ENCODE assay signal across 1 cellular context in the genomic region with DNA sequence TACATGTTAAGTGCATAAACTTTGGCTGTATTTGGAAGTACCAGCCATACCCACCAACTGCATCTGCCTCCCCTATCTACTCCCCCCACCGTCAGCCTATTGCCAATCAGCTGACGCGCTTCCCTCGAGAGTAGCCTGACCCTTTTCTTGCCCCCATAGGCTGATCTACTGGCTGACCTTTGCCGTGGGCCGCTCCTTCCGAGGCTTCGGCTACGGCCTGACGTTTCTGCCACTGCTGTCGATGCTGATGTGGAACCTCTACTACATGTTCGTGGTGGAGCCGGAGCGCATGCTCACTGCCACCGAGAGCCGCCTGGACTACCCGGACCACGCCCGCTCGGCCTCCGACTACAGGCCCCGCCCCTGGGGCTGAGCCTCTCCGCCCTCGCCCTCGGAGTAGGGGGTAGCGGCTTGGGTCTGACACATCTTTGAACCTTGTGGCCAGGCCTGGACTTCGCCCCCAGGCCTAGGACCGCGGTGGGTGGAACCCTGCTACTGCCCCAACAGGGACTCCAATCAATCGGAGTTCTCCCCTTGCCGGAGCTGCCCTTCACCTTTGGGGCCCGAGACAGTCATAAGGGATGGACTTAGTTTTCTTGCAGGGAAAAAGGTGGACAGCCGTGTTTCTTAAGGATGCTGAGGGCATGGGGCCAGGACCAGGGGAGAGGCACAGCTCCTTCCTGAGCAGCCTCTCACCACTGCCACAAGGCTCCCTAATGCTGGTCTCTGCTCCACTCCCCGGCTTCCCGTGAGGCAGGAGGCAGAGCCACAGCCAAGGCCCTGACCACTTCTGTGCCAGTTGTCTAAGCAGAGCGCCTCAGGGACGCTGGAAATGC.
TF ChIP-seq lines count a peak whose summit lies in the region.

No MANE protein-coding gene starts in this region.

TF ChIP-seq in HepG2, 621 proteins besides CTCF, POLR2A, EP300 and RAD21 (continued from another document and continues in another):
- TF ChIP-seq, protein P1, sequence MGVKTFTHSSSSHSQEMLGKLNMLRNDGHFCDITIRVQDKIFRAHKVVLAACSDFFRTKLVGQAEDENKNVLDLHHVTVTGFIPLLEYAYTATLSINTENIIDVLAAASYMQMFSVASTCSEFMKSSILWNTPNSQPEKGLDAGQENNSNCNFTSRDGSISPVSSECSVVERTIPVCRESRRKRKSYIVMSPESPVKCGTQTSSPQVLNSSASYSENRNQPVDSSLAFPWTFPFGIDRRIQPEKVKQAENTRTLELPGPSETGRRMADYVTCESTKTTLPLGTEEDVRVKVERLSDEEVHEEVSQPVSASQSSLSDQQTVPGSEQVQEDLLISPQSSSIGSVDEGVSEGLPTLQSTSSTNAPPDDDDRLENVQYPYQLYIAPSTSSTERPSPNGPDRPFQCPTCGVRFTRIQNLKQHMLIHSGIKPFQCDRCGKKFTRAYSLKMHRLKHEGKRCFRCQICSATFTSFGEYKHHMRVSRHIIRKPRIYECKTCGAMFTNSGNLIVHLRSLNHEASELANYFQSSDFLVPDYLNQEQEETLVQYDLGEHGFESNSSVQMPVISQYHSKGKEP (CRISPR knock-in tag; IDR thresholded peaks at IDR 0.05): no peak
- peak; percentile 35; the same call in 1 of the 2 replicates for TF ChIP-seq RNF2 (conservative IDR thresholded peaks at IDR 0.05; ENCODE audit: low read depth)
- peak; percentile 95 for TF ChIP-seq HNF4G (IDR thresholded peaks at IDR 0.05; ENCODE audit: borderline replicate concordance, low read depth, low read length)
- TF ChIP-seq HNF4G (CRISPR knock-in tag; IDR thresholded peaks at IDR 0.05; ENCODE audit: borderline replicate concordance, low read depth): peak; percentile 95
- TF ChIP-seq, protein P2, sequence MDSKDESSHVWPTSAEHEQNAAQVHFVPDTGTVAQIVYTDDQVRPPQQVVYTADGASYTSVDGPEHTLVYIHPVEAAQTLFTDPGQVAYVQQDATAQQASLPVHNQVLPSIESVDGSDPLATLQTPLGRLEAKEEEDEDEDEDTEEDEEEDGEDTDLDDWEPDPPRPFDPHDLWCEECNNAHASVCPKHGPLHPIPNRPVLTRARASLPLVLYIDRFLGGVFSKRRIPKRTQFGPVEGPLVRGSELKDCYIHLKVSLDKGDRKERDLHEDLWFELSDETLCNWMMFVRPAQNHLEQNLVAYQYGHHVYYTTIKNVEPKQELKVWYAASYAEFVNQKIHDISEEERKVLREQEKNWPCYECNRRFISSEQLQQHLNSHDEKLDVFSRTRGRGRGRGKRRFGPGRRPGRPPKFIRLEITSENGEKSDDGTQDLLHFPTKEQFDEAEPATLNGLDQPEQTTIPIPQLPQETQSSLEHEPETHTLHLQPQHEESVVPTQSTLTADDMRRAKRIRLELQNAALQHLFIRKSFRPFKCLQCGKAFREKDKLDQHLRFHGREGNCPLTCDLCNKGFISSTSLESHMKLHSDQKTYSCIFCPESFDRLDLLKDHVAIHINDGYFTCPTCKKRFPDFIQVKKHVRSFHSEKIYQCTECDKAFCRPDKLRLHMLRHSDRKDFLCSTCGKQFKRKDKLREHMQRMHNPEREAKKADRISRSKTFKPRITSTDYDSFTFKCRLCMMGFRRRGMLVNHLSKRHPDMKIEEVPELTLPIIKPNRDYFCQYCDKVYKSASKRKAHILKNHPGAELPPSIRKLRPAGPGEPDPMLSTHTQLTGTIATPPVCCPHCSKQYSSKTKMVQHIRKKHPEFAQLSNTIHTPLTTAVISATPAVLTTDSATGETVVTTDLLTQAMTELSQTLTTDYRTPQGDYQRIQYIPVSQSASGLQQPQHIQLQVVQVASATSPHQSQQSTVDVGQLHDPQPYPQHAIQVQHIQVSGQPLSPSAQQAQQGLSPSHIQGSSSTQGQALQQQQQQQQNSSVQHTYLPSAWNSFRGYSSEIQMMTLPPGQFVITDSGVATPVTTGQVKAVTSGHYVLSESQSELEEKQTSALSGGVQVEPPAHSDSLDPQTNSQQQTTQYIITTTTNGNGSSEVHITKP (CRISPR knock-in tag; IDR thresholded peaks at IDR 0.05; ENCODE audit: low read depth): peak; percentile 49
- TF ChIP-seq, protein P3, sequence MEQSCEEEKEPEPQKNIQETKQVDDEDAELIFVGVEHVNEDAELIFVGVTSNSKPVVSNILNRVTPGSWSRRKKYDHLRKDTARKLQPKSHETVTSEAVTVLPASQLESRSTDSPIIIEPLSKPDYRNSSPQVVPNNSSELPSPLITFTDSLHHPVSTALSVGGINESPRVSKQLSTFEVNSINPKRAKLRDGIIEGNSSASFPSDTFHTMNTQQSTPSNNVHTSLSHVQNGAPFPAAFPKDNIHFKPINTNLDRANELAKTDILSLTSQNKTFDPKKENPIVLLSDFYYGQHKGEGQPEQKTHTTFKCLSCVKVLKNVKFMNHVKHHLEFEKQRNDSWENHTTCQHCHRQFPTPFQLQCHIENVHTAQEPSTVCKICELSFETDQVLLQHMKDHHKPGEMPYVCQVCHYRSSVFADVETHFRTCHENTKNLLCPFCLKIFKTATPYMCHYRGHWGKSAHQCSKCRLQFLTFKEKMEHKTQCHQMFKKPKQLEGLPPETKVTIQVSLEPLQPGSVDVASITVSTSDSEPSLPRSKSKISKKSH (CRISPR knock-in tag; IDR thresholded peaks at IDR 0.05; ENCODE audit: borderline replicate concordance): peak; percentile 63; the same call in 1 of the 2 replicates
- TF ChIP-seq ZNF24 (IDR thresholded peaks at IDR 0.05): no peak
- TF ChIP-seq RELA (CRISPR knock-in tag; IDR thresholded peaks at IDR 0.05): peak; percentile 20; the same call in 1 of the 2 replicates
- TF ChIP-seq GATAD2A (CRISPR knock-in tag; IDR thresholded peaks at IDR 0.05): peak; percentile 85
- TF ChIP-seq, protein P4, sequence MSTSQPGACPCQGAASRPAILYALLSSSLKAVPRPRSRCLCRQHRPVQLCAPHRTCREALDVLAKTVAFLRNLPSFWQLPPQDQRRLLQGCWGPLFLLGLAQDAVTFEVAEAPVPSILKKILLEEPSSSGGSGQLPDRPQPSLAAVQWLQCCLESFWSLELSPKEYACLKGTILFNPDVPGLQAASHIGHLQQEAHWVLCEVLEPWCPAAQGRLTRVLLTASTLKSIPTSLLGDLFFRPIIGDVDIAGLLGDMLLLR (CRISPR knock-in tag; IDR thresholded peaks at IDR 0.05): no peak
- TF ChIP-seq, protein P5, sequence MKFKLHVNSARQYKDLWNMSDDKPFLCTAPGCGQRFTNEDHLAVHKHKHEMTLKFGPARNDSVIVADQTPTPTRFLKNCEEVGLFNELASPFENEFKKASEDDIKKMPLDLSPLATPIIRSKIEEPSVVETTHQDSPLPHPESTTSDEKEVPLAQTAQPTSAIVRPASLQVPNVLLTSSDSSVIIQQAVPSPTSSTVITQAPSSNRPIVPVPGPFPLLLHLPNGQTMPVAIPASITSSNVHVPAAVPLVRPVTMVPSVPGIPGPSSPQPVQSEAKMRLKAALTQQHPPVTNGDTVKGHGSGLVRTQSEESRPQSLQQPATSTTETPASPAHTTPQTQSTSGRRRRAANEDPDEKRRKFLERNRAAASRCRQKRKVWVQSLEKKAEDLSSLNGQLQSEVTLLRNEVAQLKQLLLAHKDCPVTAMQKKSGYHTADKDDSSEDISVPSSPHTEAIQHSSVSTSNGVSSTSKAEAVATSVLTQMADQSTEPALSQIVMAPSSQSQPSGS (CRISPR knock-in tag; IDR thresholded peaks at IDR 0.05): peak; percentile 21
- TF ChIP-seq ZNF296 (CRISPR knock-in tag; conservative IDR thresholded peaks at IDR 0.05): no peak
- TF ChIP-seq, protein P6, sequence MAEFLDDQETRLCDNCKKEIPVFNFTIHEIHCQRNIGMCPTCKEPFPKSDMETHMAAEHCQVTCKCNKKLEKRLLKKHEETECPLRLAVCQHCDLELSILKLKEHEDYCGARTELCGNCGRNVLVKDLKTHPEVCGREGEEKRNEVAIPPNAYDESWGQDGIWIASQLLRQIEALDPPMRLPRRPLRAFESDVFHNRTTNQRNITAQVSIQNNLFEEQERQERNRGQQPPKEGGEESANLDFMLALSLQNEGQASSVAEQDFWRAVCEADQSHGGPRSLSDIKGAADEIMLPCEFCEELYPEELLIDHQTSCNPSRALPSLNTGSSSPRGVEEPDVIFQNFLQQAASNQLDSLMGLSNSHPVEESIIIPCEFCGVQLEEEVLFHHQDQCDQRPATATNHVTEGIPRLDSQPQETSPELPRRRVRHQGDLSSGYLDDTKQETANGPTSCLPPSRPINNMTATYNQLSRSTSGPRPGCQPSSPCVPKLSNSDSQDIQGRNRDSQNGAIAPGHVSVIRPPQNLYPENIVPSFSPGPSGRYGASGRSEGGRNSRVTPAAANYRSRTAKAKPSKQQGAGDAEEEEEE (CRISPR knock-in tag; IDR thresholded peaks at IDR 0.05; ENCODE audit: borderline replicate concordance): no peak
- TF ChIP-seq PAX8 (CRISPR knock-in tag; IDR thresholded peaks at IDR 0.05; ENCODE audit: borderline replicate concordance): no peak
- TF ChIP-seq MEF2D (CRISPR knock-in tag; IDR thresholded peaks at IDR 0.05): peak; percentile 83
- no peak; the same call in 1 of the 2 replicates for TF ChIP-seq HOXD1 (CRISPR knock-in tag; IDR thresholded peaks at IDR 0.05)
- peak; percentile 38; the same call in 1 of the 2 replicates for TF ChIP-seq CREB1 (IDR thresholded peaks at IDR 0.05)
- no peak for TF ChIP-seq CREB1 (CRISPR knock-in tag; IDR thresholded peaks at IDR 0.05)
- TF ChIP-seq HOXA7 (CRISPR knock-in tag; IDR thresholded peaks at IDR 0.05): no peak
- TF ChIP-seq NR2F6 (IDR thresholded peaks at IDR 0.05): peak; percentile 53; the same call in 1 of the 2 replicates
- TF ChIP-seq NR2F6 (CRISPR knock-in tag; IDR thresholded peaks at IDR 0.05): peak; percentile 59; the same call in 1 of the 2 replicates
- TF ChIP-seq LCORL (IDR thresholded peaks at IDR 0.05): no peak
- peak; percentile 88; the same call in 1 of the 2 replicates for TF ChIP-seq LCORL (CRISPR knock-in tag; IDR thresholded peaks at IDR 0.05)
- peak; percentile 83 for TF ChIP-seq KAT8 (CRISPR knock-in tag; IDR thresholded peaks at IDR 0.05)
- TF ChIP-seq MBD4 (IDR thresholded peaks at IDR 0.05; ENCODE audit: borderline replicate concordance, low read length): no peak
- no peak for TF ChIP-seq ZNF577 (CRISPR knock-in tag; IDR thresholded peaks at IDR 0.05; ENCODE audit: borderline replicate concordance, low read depth)
- TF ChIP-seq BRCA1 (CRISPR knock-in tag; IDR thresholded peaks at IDR 0.05): peak; percentile 64; the same call in 1 of the 2 replicates
- TF ChIP-seq ZNF660 (CRISPR knock-in tag; IDR thresholded peaks at IDR 0.05; ENCODE audit: borderline replicate concordance, low read depth): no peak
- TF ChIP-seq, protein P7, sequence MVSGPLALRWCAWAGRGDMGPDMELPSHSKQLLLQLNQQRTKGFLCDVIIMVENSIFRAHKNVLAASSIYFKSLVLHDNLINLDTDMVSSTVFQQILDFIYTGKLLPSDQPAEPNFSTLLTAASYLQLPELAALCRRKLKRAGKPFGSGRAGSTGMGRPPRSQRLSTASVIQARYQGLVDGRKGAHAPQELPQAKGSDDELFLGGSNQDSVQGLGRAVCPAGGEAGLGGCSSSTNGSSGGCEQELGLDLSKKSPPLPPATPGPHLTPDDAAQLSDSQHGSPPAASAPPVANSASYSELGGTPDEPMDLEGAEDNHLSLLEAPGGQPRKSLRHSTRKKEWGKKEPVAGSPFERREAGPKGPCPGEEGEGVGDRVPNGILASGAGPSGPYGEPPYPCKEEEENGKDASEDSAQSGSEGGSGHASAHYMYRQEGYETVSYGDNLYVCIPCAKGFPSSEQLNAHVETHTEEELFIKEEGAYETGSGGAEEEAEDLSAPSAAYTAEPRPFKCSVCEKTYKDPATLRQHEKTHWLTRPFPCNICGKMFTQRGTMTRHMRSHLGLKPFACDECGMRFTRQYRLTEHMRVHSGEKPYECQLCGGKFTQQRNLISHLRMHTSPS (CRISPR knock-in tag; IDR thresholded peaks at IDR 0.05; ENCODE audit: low read depth): no peak
- TF ChIP-seq, protein P8, sequence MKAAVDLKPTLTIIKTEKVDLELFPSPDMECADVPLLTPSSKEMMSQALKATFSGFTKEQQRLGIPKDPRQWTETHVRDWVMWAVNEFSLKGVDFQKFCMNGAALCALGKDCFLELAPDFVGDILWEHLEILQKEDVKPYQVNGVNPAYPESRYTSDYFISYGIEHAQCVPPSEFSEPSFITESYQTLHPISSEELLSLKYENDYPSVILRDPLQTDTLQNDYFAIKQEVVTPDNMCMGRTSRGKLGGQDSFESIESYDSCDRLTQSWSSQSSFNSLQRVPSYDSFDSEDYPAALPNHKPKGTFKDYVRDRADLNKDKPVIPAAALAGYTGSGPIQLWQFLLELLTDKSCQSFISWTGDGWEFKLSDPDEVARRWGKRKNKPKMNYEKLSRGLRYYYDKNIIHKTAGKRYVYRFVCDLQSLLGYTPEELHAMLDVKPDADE (CRISPR knock-in tag; IDR thresholded peaks at IDR 0.05): no peak
- 0 out of 2 replicates have a peak, but pooled peaks have one; percentile 40 for TF ChIP-seq ZMYM2 (CRISPR knock-in tag; IDR thresholded peaks at IDR 0.05)
- no peak for TF ChIP-seq GLI4 (CRISPR knock-in tag; IDR thresholded peaks at IDR 0.05; ENCODE audit: borderline replicate concordance)
- TF ChIP-seq, protein P9, sequence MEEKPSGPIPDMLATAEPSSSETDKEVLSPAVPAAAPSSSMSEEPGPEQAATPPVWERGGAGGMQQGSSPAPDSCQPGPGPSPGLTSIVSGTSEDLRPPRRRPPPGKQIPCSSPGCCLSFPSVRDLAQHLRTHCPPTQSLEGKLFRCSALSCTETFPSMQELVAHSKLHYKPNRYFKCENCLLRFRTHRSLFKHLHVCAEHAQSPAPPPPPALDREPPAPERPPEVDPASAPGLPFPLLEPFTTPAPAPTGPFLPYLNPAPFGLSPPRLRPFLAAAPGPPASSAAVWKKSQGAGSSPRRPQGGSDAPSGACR (CRISPR knock-in tag; IDR thresholded peaks at IDR 0.05): peak; percentile 50; the same call in 1 of the 2 replicates
- TF ChIP-seq, protein P10, sequence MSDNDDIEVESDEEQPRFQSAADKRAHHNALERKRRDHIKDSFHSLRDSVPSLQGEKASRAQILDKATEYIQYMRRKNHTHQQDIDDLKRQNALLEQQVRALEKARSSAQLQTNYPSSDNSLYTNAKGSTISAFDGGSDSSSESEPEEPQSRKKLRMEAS (IDR thresholded peaks at IDR 0.05): peak; percentile 89
- TF ChIP-seq, protein P11, sequence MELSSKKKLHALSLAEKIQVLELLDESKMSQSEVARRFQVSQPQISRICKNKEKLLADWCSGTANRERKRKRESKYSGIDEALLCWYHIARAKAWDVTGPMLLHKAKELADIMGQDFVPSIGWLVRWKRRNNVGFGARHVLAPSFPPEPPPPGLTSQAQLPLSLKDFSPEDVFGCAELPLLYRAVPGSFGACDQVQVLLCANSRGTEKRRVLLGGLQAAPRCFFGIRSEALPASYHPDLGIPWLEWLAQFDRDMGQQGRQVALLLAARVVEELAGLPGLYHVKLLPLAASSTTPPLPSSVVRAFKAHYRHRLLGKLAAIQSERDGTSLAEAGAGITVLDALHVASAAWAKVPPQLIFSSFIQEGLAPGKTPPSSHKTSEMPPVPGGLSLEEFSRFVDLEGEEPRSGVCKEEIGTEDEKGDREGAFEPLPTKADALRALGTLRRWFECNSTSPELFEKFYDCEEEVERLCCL (CRISPR knock-in tag; IDR thresholded peaks at IDR 0.05; ENCODE audit: borderline replicate concordance): no peak
- peak; percentile 71 for TF ChIP-seq GABPB1 (CRISPR knock-in tag; IDR thresholded peaks at IDR 0.05)
- TF ChIP-seq HNF4A (CRISPR knock-in tag; IDR thresholded peaks at IDR 0.05): peak; percentile 99
- no peak for TF ChIP-seq SMARCC2 (IDR thresholded peaks at IDR 0.05)
- TF ChIP-seq, protein P12, sequence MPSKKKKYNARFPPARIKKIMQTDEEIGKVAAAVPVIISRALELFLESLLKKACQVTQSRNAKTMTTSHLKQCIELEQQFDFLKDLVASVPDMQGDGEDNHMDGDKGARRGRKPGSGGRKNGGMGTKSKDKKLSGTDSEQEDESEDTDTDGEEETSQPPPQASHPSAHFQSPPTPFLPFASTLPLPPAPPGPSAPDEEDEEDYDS (CRISPR knock-in tag; IDR thresholded peaks at IDR 0.05): peak; percentile 89
